In genomic region chr9:112021742-112022141, GRCh38 we compare ENCODE assay signal across 24 cellular contexts.
DNase-seq lines count a peak whose midpoint lies in the region; ATAC-seq, FAIRE-seq and TF ChIP-seq lines count a peak whose summit lies in the region.
"Had no signal": no experiment of that assay in that cellular context is flagged by ENCODE, and none has a peak within 500 bp of the region (broad histone marks: within the 10 kb centered on the region; RNA-seq: fewer than 3 reads in every experiment).

No MANE protein-coding gene starts in this region.

- no peaks in the 10 kb centered on the region for H4K20me1 ChIP-seq in PC-9 (ENCODE audit: insufficient read depth)

- peaks cover 21% of the 10 kb centered on the region for H3F3A ChIP-seq in PC-9 (ENCODE audit: insufficient read depth, low read depth)

- intact Hi-C loops in PC-9 (cut with micrococcal nuclease; ENCODE audit: unreplicated experiment) (no loop called here), uterus (cut with DNase I; ENCODE audit: low total_unique reads) (no loop called here)

- H3K9me3 ChIP-seq in A549 = no peaks in the 10 kb centered on the region
- no peaks in the 10 kb centered on the region for H3K9me3 ChIP-seq in PC-9 (ENCODE audit: insufficient read depth, low read depth)
- H3K9me3 ChIP-seq in endodermal cell (ENCODE audit: control insufficient read depth, low read length) = no peaks in the 10 kb centered on the region
- H3K9me3 ChIP-seq in muscle layer of duodenum (ENCODE audit: control insufficient read depth in 1 of 2, low read length in 2 of 2) = no peaks in the 10 kb centered on the region
- no peaks in the 10 kb centered on the region for H3K9me3 ChIP-seq in uterus
- H3K9me3 ChIP-seq: adrenal gland, HAP-1, lower lobe of right lung had no signal

- peak; percentile 35 to 59; a peak in 3 of 6 replicates for ATAC-seq in A549
- no peak for ATAC-seq in HG03432 (IDR thresholded peaks at IDR 0.05; ENCODE audit: unreplicated experiment)
- ATAC-seq: stimulated activated naive CD8-positive, alpha-beta T cell treated with anti-CD3 and anti-CD28 coated beads, Interleukin-15, amount 100 ng/mL, for 72 hours had no signal

- no peaks in the 10 kb centered on the region for H3K36me3 Mint-ChIP-seq in endodermal cell (ENCODE audit: low read depth)

- DNase-seq in A549 (ENCODE audit: low read depth in 1 of 2, low spot score in 1 of 2) = no peak
- DNase-seq in PC-9 = no peak
- peak; percentile 10 for DNase-seq in endodermal cell
- no peak for DNase-seq in HUDEP-2 (lab: John Stamatoyannopoulos, UW; ENCODE audit: unreplicated experiment in 76 of 76)
- DNase-seq in uterus = no peak
- DNase-seq in caudate nucleus (lab: John Stamatoyannopoulos, UW) = no peak
- DNase-seq: activated CD4-positive, alpha-beta T cell treated with anti-CD3 and anti-CD28 coated beads, Interleukin-2, amount 10 ng/mL, durations not matched to agents 7 days and 5 days; activated CD8-positive, alpha-beta memory T cell treated with anti-CD3 and anti-CD28 coated beads, Interleukin-2, amount 50 U/mL, for 4 hours; activated effector memory CD4-positive, alpha-beta T cell treated with Interleukin-2 at 50 U/mL for 16 hours; lower lobe of right lung; NCI-H1048; NCI-H2029 treated with DMSO at 0.1 percent for 48 hours; NCI-H446; stimulated activated naive CD8-positive, alpha-beta T cell treated with anti-CD3 and anti-CD28 coated beads, Interleukin-15, amount 100 ng/mL, for 72 hours had no signal

- no peak for TF ChIP-seq POLR2A in A549 (IDR thresholded peaks at IDR 0.05; ENCODE audit: low read length)
- TF ChIP-seq POLR2A in uterus (IDR thresholded peaks at IDR 0.05) = no peak

- H3K27ac ChIP-seq in A549 = peak overlapping the region; percentile 71 to 89
- H3K27ac ChIP-seq in PC-9 = peak overlapping the region; percentile 93
- H3K27ac ChIP-seq in endodermal cell (ENCODE audit: low read depth, low read length) = no peak overlapping the region
- peak overlapping the region; percentile 31 for H3K27ac ChIP-seq in muscle layer of duodenum (ENCODE audit: low read length)
- no peak overlapping the region for H3K27ac ChIP-seq in uterus
- no peak overlapping the region for H3K27ac ChIP-seq in caudate nucleus (ENCODE audit: low read depth, low read length)
- H3K27ac ChIP-seq: adrenal gland, C4-2B, KMS-11, lower lobe of right lung, parathyroid adenoma had no signal

- H3K4me3 Mint-ChIP-seq in endodermal cell = no peak overlapping the region
- H3K4me3 Mint-ChIP-seq: activated CD4-positive, alpha-beta T cell treated with anti-CD3 and anti-CD28 coated beads, Interleukin-2, amount 10 ng/mL, durations not matched to agents 7 days and 5 days; central memory CD8-positive, alpha-beta T cell; stimulated activated naive CD8-positive, alpha-beta T cell treated with anti-CD3 and anti-CD28 coated beads, Interleukin-15, amount 100 ng/mL, for 72 hours had no signal

- H3K27me3 Mint-ChIP-seq in endodermal cell (ENCODE audit: insufficient read depth) = no peaks in the 10 kb centered on the region

- H3K4me1 Mint-ChIP-seq in endodermal cell = no peaks in the 10 kb centered on the region
- H3K4me1 Mint-ChIP-seq: central memory CD8-positive, alpha-beta T cell had no signal

- POLR2A ChIA-PET in A549 (lab: Yijun Ruan, JAX) = interaction anchor here (1.0 to 1.3 kb wide), 3 partner anchors 10 to 125 kb away, joined by 4 to 11 read pairs (median 5); partner anchors contain the start of gene UGCG
- POLR2A ChIA-PET in PC-9 (lab: Charles Lee; ENCODE audit: unreplicated experiment) = no interaction called here

- TF ChIP-seq CTCF in A549 (IDR thresholded peaks at IDR 0.05) (no peak), PC-9 (conservative IDR thresholded peaks at IDR 0.05) (no peak), endodermal cell (conservative IDR thresholded peaks at IDR 0.05) (no peak), uterus (IDR thresholded peaks at IDR 0.05) (no peak)

- H3K4me1 ChIP-seq in A549 (peaks cover 24% of the 10 kb centered on the region), PC-9 (replicated peaks; ENCODE audit: insufficient read depth) (peaks cover 19% of the 10 kb centered on the region), endodermal cell (ENCODE audit: control insufficient read depth, insufficient read depth, low read length) (no peaks in the 10 kb centered on the region), muscle layer of duodenum (ENCODE audit: control insufficient read depth in 1 of 2, insufficient read depth in 2 of 2, low read length in 2 of 2) (no peaks in the 10 kb centered on the region), uterus (no peaks in the 10 kb centered on the region)
- H3K4me1 ChIP-seq: HAP-1, parathyroid adenoma had no signal

- H3K36me3 ChIP-seq in PC-9 (ENCODE audit: low read depth) = no peaks in the 10 kb centered on the region
- no peaks in the 10 kb centered on the region for H3K36me3 ChIP-seq in endodermal cell (ENCODE audit: control insufficient read depth, insufficient read depth, low read length)
- H3K36me3 ChIP-seq in muscle layer of duodenum (ENCODE audit: control insufficient read depth in 1 of 2, insufficient read depth in 2 of 2, low read length in 2 of 2) = no peaks in the 10 kb centered on the region
- no peaks in the 10 kb centered on the region for H3K36me3 ChIP-seq in uterus
- H3K36me3 ChIP-seq: adrenal gland, HAP-1, lower lobe of right lung had no signal

- 72% methylated on average over 2 of the region's 2 CpGs for WGBS in A549 (ENCODE audit: missing lambda C conversion rate)
- 97 to 100% methylated on average over 1 to 2 of the region's 2 CpGs for WGBS in endodermal cell (ENCODE audit: insufficient coverage in 1 of 2, insufficient read length in 1 of 2), 2 experiments

- TF ChIP-seq RAD21 in A549 (conservative IDR thresholded peaks at IDR 0.05 in 1 of 2, IDR thresholded peaks at IDR 0.05 in 1 of 2) = no peak

- H3K4me3 ChIP-seq in A549 = no peak overlapping the region
- no peak overlapping the region for H3K4me3 ChIP-seq in PC-9
- no peak overlapping the region for H3K4me3 ChIP-seq in endodermal cell (ENCODE audit: low read length)
- H3K4me3 ChIP-seq in muscle layer of duodenum (ENCODE audit: low read depth in 1 of 2, low read length in 2 of 2) = no peak overlapping the region
- no peak overlapping the region for H3K4me3 ChIP-seq in uterus
- H3K4me3 ChIP-seq: HAP-1, lower lobe of right lung had no signal

- BruUV-seq in PC-9 (replicated peaks; lab: Mats Ljungman, UMichigan) = no TSS peak

- no peaks in the 10 kb centered on the region for H3K9me2 ChIP-seq in PC-9 (ENCODE audit: insufficient read depth)

- H3K27ac Mint-ChIP-seq in endodermal cell = no peak overlapping the region
- H3K27ac Mint-ChIP-seq: activated CD4-positive, alpha-beta T cell treated with anti-CD3 and anti-CD28 coated beads, Interleukin-2, amount 10 ng/mL, durations not matched to agents 7 days and 5 days had no signal

- no peak for TF ChIP-seq EP300 in A549 (IDR thresholded peaks at IDR 0.05)

- H3K4me2 ChIP-seq in A549 (peak overlapping the region; percentile 69), PC-9 (peak overlapping the region; percentile 56)
- H3K4me2 ChIP-seq: KMS-11 had no signal

- no peak overlapping the region for H3K9ac ChIP-seq in endodermal cell (ENCODE audit: extremely low read depth, low read length, poor library complexity, severe bottlenecking)
- H3K9ac ChIP-seq: KMS-11, parathyroid adenoma had no signal

- H3K9me3 Mint-ChIP-seq in endodermal cell = peaks cover 1% of the 10 kb centered on the region
- H3K9me3 Mint-ChIP-seq: central memory CD8-positive, alpha-beta T cell had no signal

- no peak for FAIRE-seq in A549 (lab: Jason Lieb, UNC)
- FAIRE-seq: A204.1, TTC549 had no signal

- CTCF ChIA-PET in A549 (lab: Yijun Ruan, JAX) (interaction anchor here (0.6 to 4.3 kb wide), 26 partner anchors 9 to 423 kb away, joined by 3 to 40 read pairs (median 4); no protein-coding TSS in a partner anchor), PC-9 (lab: Charles Lee) (interaction anchor here (1.0 to 1.6 kb wide), 2 partner anchors 10 to 53 kb away, joined by 3 to 8 read pairs; no protein-coding TSS in a partner anchor)

- no peak overlapping the region for H2AFZ ChIP-seq in PC-9
- H2AFZ ChIP-seq: parathyroid adenoma had no signal

- no peaks in the 10 kb centered on the region for H3K79me2 ChIP-seq in PC-9 (ENCODE audit: low read depth)
- H3K79me2 ChIP-seq: parathyroid adenoma had no signal

- H3K27me3 ChIP-seq in PC-9 (ENCODE audit: insufficient read depth, low read depth) (no peaks in the 10 kb centered on the region), endodermal cell (ENCODE audit: control insufficient read depth, insufficient read depth, low read length, poor library complexity, severe bottlenecking) (no peaks in the 10 kb centered on the region), muscle layer of duodenum (ENCODE audit: low read depth, low read length) (no peaks in the 10 kb centered on the region), uterus (no peaks in the 10 kb centered on the region)
- H3K27me3 ChIP-seq: adrenal gland had no signal

TF ChIP-seq in A549, 52 proteins besides CTCF, POLR2A, EP300 and RAD21:
- TF ChIP-seq ZNF302 (CRISPR knock-in tag; IDR thresholded peaks at IDR 0.05) (peak; percentile 66; the same call in 1 of the 2 replicates), EHMT2 (IDR thresholded peaks at IDR 0.05; ENCODE audit: low read depth) (no peak)

Comparison
In these comparisons a context has a peak if more than half of its experiments do, and no peak if none do; other contexts are left out.
1. H3K27ac ChIP-seq: peak in A549 (2 of 2), PC-9 (single experiment) and muscle layer of duodenum (single experiment); none in endodermal cell (single experiment), uterus (0 of 2) and caudate nucleus (single experiment).